ENCODE assay signal across 3 cellular contexts in genomic region chr6:6177754-6178153, GRCh38.
"Had no signal": no experiment of that assay in that cellular context is flagged by ENCODE, and none has a peak within 500 bp of the region (broad histone marks: within the 10 kb centered on the region; RNA-seq: fewer than 3 reads in every experiment).

No MANE protein-coding gene starts in this region.

- H3K4me3 ChIP-seq: GM12878 had no signal

- ATAC-seq: GM12878 had no signal

- DNase-seq: GDM1, GF-D8 had no signal
